ENCODE assay signal across 16 cellular contexts in the genomic region with DNA sequence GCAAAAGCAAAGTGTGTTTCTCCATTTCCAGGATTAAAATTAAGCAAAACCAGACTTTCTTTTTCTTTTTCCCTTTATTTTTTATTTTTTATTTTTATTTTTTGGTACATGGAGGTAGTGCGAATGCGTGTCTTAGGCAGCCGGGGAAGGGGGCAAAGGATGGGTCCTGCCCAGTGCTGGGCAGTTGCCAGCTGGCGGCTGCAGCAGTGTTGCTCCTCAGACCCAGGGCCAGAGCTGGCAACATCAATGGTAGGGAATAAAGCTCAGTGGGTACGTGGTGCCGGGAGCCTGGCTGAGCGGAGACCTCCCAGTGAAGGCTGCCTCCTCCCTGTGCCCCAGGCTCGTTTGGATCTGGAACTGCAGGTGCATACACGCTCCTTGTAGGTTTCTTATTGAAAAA.
"Had no signal": no experiment of that assay in that cellular context is flagged by ENCODE, and none has a peak within 500 bp of the region (broad histone marks: within the 10 kb centered on the region; RNA-seq: fewer than 3 reads in every experiment).

No MANE protein-coding gene starts in this region.

- H3K4me3 Mint-ChIP-seq: activated CD4-positive, alpha-beta memory T cell treated with anti-CD3 and anti-CD28 coated beads, Interleukin-2, amount 10 ng/mL, durations not matched to agents 7 days and 5 days; activated CD4-positive, alpha-beta T cell treated with anti-CD3 and anti-CD28 coated beads, Interleukin-2, amount 10 ng/mL, durations not matched to agents 24 days and 14 days; activated naive CD4-positive, alpha-beta T cell treated with anti-CD3 and anti-CD28 coated beads, Interleukin-2, amount 50 U/mL, for 24 hours; brain; naive B cell; stimulated activated naive CD8-positive, alpha-beta T cell treated with anti-CD3 and anti-CD28 coated beads, Interleukin-15, amount 100 ng/mL, for 72 hours had no signal

- H3K9me3 Mint-ChIP-seq: activated CD4-positive, alpha-beta memory T cell treated with anti-CD3 and anti-CD28 coated beads, Interleukin-2, amount 10 ng/mL, durations not matched to agents 7 days and 5 days; activated CD4-positive, alpha-beta T cell treated with anti-CD3 and anti-CD28 coated beads, Interleukin-2, amount 10 ng/mL, durations not matched to agents 24 days and 14 days; activated naive CD4-positive, alpha-beta T cell treated with anti-CD3 and anti-CD28 coated beads, Interleukin-2, amount 50 U/mL, for 24 hours; brain; naive B cell; stimulated activated naive CD8-positive, alpha-beta T cell treated with anti-CD3 and anti-CD28 coated beads, Interleukin-15, amount 100 ng/mL, for 72 hours had no signal

- H3K4me3 ChIP-seq: mucosa of descending colon, SK-N-MC, suprapubic skin had no signal

- H3K9me3 ChIP-seq: mucosa of descending colon, suprapubic skin had no signal

- H3K27me3 ChIP-seq: suprapubic skin had no signal

- H3K4me1 ChIP-seq: suprapubic skin had no signal

- H3K4me1 Mint-ChIP-seq: activated CD4-positive, alpha-beta memory T cell treated with anti-CD3 and anti-CD28 coated beads, Interleukin-2, amount 10 ng/mL, durations not matched to agents 7 days and 5 days; activated CD4-positive, alpha-beta T cell treated with anti-CD3 and anti-CD28 coated beads, Interleukin-2, amount 10 ng/mL, durations not matched to agents 24 days and 14 days; activated naive CD4-positive, alpha-beta T cell treated with anti-CD3 and anti-CD28 coated beads, Interleukin-2, amount 50 U/mL, for 24 hours; brain; naive B cell; stimulated activated naive CD8-positive, alpha-beta T cell treated with anti-CD3 and anti-CD28 coated beads, Interleukin-15, amount 100 ng/mL, for 72 hours had no signal

- H3K27ac ChIP-seq: SK-N-MC, suprapubic skin, VCaP had no signal

- H3K36me3 ChIP-seq: suprapubic skin had no signal

- H3K27me3 Mint-ChIP-seq: activated naive CD4-positive, alpha-beta T cell treated with anti-CD3 and anti-CD28 coated beads, Interleukin-2, amount 50 U/mL, for 24 hours; stimulated activated naive CD8-positive, alpha-beta T cell treated with anti-CD3 and anti-CD28 coated beads, Interleukin-15, amount 100 ng/mL, for 72 hours had no signal

- H3K27ac Mint-ChIP-seq: activated CD4-positive, alpha-beta memory T cell treated with anti-CD3 and anti-CD28 coated beads, Interleukin-2, amount 10 ng/mL, durations not matched to agents 7 days and 5 days; activated CD4-positive, alpha-beta T cell treated with anti-CD3 and anti-CD28 coated beads, Interleukin-2, amount 10 ng/mL, durations not matched to agents 24 days and 14 days; activated naive CD4-positive, alpha-beta T cell treated with anti-CD3 and anti-CD28 coated beads, Interleukin-2, amount 50 U/mL, for 24 hours; brain; naive B cell had no signal

- H3K36me3 Mint-ChIP-seq: activated naive CD4-positive, alpha-beta T cell treated with anti-CD3 and anti-CD28 coated beads, Interleukin-2, amount 50 U/mL, for 24 hours; brain; naive B cell had no signal

- DNase-seq: activated CD4-positive, alpha-beta memory T cell treated with anti-CD3 and anti-CD28 coated beads, Interleukin-2, amount 10 ng/mL, durations not matched to agents 7 days and 5 days; activated CD4-positive, alpha-beta T cell treated with anti-CD3 and anti-CD28 coated beads, Interleukin-2, amount 10 ng/mL, durations not matched to agents 24 days and 14 days; activated gamma-delta T cell; central memory CD4-positive, alpha-beta T cell; effector memory CD4-positive, alpha-beta T cell; glutamatergic neuron; mucosa of descending colon; naive B cell; stimulated activated CD4-positive, alpha-beta T cell treated with anti-CD3 and anti-CD28 coated beads, Interleukin-4, amount 100 ng/mL, for 24 hours; stimulated activated naive CD8-positive, alpha-beta T cell treated with anti-CD3 and anti-CD28 coated beads, Interleukin-15, amount 100 ng/mL, for 72 hours; trophoblast cell had no signal
